Comparison of ENCODE assay signal across 1 cellular context in the genomic region with DNA sequence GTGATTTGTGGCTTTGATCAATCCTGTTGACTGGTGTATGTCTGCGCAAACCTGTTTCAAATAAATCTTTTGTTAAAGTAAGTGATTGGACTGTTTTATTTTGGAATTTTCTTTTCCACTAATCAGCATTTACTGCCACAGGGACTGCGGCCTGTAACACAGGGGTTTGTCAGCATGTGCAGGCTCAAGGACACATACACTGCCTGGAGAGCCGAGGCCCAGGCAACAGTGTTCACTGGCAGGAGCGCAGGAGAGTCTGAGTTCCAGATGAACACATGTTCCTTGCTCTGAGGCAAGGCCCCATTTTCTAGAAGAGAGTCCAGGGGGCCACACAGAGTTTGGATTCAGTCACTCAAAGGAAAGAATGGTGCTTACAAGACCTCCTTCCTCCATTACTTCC.
TF ChIP-seq lines count a peak whose summit lies in the region.

No MANE protein-coding gene starts in this region.

TF ChIP-seq in GM23338, 12 proteins besides CTCF, POLR2A, EP300 and RAD21 (continued from another document):
- no peak for TF ChIP-seq JUNB (IDR thresholded peaks at IDR 0.05; ENCODE audit: unreplicated experiment)
- no peak for TF ChIP-seq EZH2phosphoT487 (IDR thresholded peaks at IDR 0.05; ENCODE audit: unreplicated experiment)
- TF ChIP-seq, protein P1, sequence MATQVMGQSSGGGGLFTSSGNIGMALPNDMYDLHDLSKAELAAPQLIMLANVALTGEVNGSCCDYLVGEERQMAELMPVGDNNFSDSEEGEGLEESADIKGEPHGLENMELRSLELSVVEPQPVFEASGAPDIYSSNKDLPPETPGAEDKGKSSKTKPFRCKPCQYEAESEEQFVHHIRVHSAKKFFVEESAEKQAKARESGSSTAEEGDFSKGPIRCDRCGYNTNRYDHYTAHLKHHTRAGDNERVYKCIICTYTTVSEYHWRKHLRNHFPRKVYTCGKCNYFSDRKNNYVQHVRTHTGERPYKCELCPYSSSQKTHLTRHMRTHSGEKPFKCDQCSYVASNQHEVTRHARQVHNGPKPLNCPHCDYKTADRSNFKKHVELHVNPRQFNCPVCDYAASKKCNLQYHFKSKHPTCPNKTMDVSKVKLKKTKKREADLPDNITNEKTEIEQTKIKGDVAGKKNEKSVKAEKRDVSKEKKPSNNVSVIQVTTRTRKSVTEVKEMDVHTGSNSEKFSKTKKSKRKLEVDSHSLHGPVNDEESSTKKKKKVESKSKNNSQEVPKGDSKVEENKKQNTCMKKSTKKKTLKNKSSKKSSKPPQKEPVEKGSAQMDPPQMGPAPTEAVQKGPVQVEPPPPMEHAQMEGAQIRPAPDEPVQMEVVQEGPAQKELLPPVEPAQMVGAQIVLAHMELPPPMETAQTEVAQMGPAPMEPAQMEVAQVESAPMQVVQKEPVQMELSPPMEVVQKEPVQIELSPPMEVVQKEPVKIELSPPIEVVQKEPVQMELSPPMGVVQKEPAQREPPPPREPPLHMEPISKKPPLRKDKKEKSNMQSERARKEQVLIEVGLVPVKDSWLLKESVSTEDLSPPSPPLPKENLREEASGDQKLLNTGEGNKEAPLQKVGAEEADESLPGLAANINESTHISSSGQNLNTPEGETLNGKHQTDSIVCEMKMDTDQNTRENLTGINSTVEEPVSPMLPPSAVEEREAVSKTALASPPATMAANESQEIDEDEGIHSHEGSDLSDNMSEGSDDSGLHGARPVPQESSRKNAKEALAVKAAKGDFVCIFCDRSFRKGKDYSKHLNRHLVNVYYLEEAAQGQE (IDR thresholded peaks at IDR 0.05; ENCODE audit: unreplicated experiment): no peak
- TF ChIP-seq ZNF331 (CRISPR knock-in tag; IDR thresholded peaks at IDR 0.05; ENCODE audit: low read depth): no peak
- TF ChIP-seq STAT1 (IDR thresholded peaks at IDR 0.05; ENCODE audit: unreplicated experiment): no peak
